In genomic region chr20:44606725-44607441, GRCh38 we compare ENCODE assay signal across 16 cellular contexts. TPM values are rescaled to one million over a fixed set of nuclear protein-coding genes. Genes with fewer than 3 reads are reported as not detected.
A peak's percentile ranks its signal among the peaks of the same experiment; 100 is the strongest.
DNase-seq lines count a peak whose midpoint lies in the region; ATAC-seq and TF ChIP-seq lines count a peak whose summit lies in the region.
"Had no signal": no experiment of that assay in that cellular context is flagged by ENCODE, and none has a peak within 500 bp of the region (broad histone marks: within the 10 kb centered on the region; RNA-seq: fewer than 3 reads in every experiment).

No MANE protein-coding gene starts in this region.

- H3K4me1 Mint-ChIP-seq in stimulated activated naive B cell treated with anti-CD40 and anti-IgM and Interleukin-4, amounts not matched to agents 10 μg/mL and 1 μg/mL and 100 μg/mL, for 72 hours = peaks cover 20 to 45% of the 10 kb centered on the region in 2 donors
- peaks cover 22% of the 10 kb centered on the region for H3K4me1 Mint-ChIP-seq in nephron progenitor cell

- no peaks in the 10 kb centered on the region for H3K27me3 ChIP-seq in left ventricle myocardium inferior (ENCODE audit: low read depth)
- H3K27me3 ChIP-seq in OCI-LY3 (ENCODE audit: low read depth, low read length) = no peaks in the 10 kb centered on the region
- H3K27me3 ChIP-seq in SJCRH30 = no peaks in the 10 kb centered on the region
- H3K27me3 ChIP-seq: BLaER1 had no signal

- no peak overlapping the region for H3K9ac ChIP-seq in OCI-LY3 (ENCODE audit: low read length)
- H3K9ac ChIP-seq: BLaER1 had no signal

- no peak for TF ChIP-seq CTCF in left ventricle myocardium inferior (IDR thresholded peaks at IDR 0.05; ENCODE audit: borderline replicate concordance)
- no peak for TF ChIP-seq CTCF in OCI-LY3 (IDR thresholded peaks at IDR 0.05; ENCODE audit: low read depth, low read length)
- no peak for TF ChIP-seq CTCF in mucosa of descending colon (IDR thresholded peaks at IDR 0.05)
- no peak for TF ChIP-seq CTCF in nephron progenitor cell (IDR thresholded peaks at IDR 0.05)

- peak overlapping the region; percentile 60 for H3K27ac Mint-ChIP-seq in stimulated activated naive B cell treated with anti-CD40 and anti-IgM and Interleukin-4, amounts not matched to agents 10 μg/mL and 1 μg/mL and 100 μg/mL, for 72 hours
- H3K27ac Mint-ChIP-seq in nephron progenitor cell = no peak overlapping the region
- H3K27ac Mint-ChIP-seq: HFFc6 had no signal

- peak overlapping the region; percentile 24 for H3K27ac ChIP-seq in left ventricle myocardium inferior (replicated peaks)
- H3K27ac ChIP-seq in OCI-LY3 (ENCODE audit: low read length) = peak overlapping the region; percentile 29
- no peak overlapping the region for H3K27ac ChIP-seq in SJCRH30
- H3K27ac ChIP-seq: 22Rv1, BLaER1 had no signal

- H3K27me3 Mint-ChIP-seq in stimulated activated naive B cell treated with anti-CD40 and anti-IgM and Interleukin-4, amounts not matched to agents 10 μg/mL and 1 μg/mL and 100 μg/mL, for 72 hours = no peaks in the 10 kb centered on the region
- H3K27me3 Mint-ChIP-seq in nephron progenitor cell (ENCODE audit: low read depth, poor library complexity) = no peaks in the 10 kb centered on the region

- no peak for ATAC-seq in Right ventricle myocardium superior (ENCODE audit: poor library complexity)
- ATAC-seq in mucosa of descending colon = peak; percentile 77
- no peak for ATAC-seq in stimulated activated naive B cell treated with anti-CD40 and anti-IgM and Interleukin-4, amounts not matched to agents 10 μg/mL and 1 μg/mL and 100 μg/mL, for 72 hours (replicated peaks)

- H3K4me3 ChIP-seq in left ventricle myocardium inferior (no peak overlapping the region), OCI-LY3 (ENCODE audit: low read length) (no peak overlapping the region), mucosa of descending colon (no peak overlapping the region), SJCRH30 (no peak overlapping the region)
- H3K4me3 ChIP-seq: BLaER1 had no signal

- peaks cover 5% of the 10 kb centered on the region for H3K9me3 ChIP-seq in left ventricle myocardium inferior (replicated peaks)
- H3K9me3 ChIP-seq in OCI-LY3 (ENCODE audit: insufficient read depth, low read length) = no peaks in the 10 kb centered on the region
- no peaks in the 10 kb centered on the region for H3K9me3 ChIP-seq in mucosa of descending colon
- H3K9me3 ChIP-seq in SJCRH30 (replicated peaks) = no peaks in the 10 kb centered on the region
- H3K9me3 ChIP-seq: BLaER1 had no signal

- no peak overlapping the region for H2AFZ ChIP-seq in OCI-LY3 (ENCODE audit: low read depth, low read length)

- no peak for DNase-seq in left ventricle myocardium inferior
- no peak for DNase-seq in Right ventricle myocardium superior
- DNase-seq in mucosa of descending colon = peak in 1 of 3 donors; percentile 32
- DNase-seq in stimulated activated naive B cell treated with anti-CD40 and anti-IgM and Interleukin-4, amounts not matched to agents 10 μg/mL and 1 μg/mL and 100 μg/mL, for 72 hours = no peak
- no peak for DNase-seq in nephron progenitor cell
- no peak for DNase-seq in SJCRH30
- DNase-seq in NCI-H526 (lab: John Stamatoyannopoulos, UW) = no peak
- DNase-seq: Caco-2; CD8-positive, alpha-beta memory T cell; DND-41; GDM1; HCEC 1CT; HFFc6 had no signal

- no peak overlapping the region for H3K4me3 Mint-ChIP-seq in stimulated activated naive B cell treated with anti-CD40 and anti-IgM and Interleukin-4, amounts not matched to agents 10 μg/mL and 1 μg/mL and 100 μg/mL, for 72 hours
- no peak overlapping the region for H3K4me3 Mint-ChIP-seq in nephron progenitor cell
- H3K4me3 Mint-ChIP-seq: CD8-positive, alpha-beta memory T cell; HFFc6 had no signal

- H3K9me3 Mint-ChIP-seq in stimulated activated naive B cell treated with anti-CD40 and anti-IgM and Interleukin-4, amounts not matched to agents 10 μg/mL and 1 μg/mL and 100 μg/mL, for 72 hours = no peaks in the 10 kb centered on the region
- no peaks in the 10 kb centered on the region for H3K9me3 Mint-ChIP-seq in nephron progenitor cell
- H3K9me3 Mint-ChIP-seq: HFFc6 had no signal

- H3K4me1 ChIP-seq in left ventricle myocardium inferior (peaks cover 80% of the 10 kb centered on the region), OCI-LY3 (ENCODE audit: low read length) (peaks cover 16% of the 10 kb centered on the region), mucosa of descending colon (ENCODE audit: low read depth) (peaks cover 19% of the 10 kb centered on the region), SJCRH30 (no peaks in the 10 kb centered on the region; the same call in 1 of the 2 replicates)

- peaks cover 27 to 28% of the 10 kb centered on the region in 2 donors for H3K36me3 Mint-ChIP-seq in stimulated activated naive B cell treated with anti-CD40 and anti-IgM and Interleukin-4, amounts not matched to agents 10 μg/mL and 1 μg/mL and 100 μg/mL, for 72 hours
- peaks cover 13% of the 10 kb centered on the region for H3K36me3 Mint-ChIP-seq in nephron progenitor cell (ENCODE audit: low read depth)
- H3K36me3 Mint-ChIP-seq: CD8-positive, alpha-beta memory T cell had no signal

- H3K4me2 ChIP-seq in OCI-LY3 (ENCODE audit: low read length) = no peak overlapping the region
- H3K4me2 ChIP-seq: BLaER1 had no signal

- peaks cover 100% of the 10 kb centered on the region for H3K79me2 ChIP-seq in OCI-LY3 (ENCODE audit: low read length)

- peaks cover 7% of the 10 kb centered on the region for H3K36me3 ChIP-seq in left ventricle myocardium inferior
- peaks cover 71% of the 10 kb centered on the region for H3K36me3 ChIP-seq in OCI-LY3 (replicated peaks; ENCODE audit: low read depth, low read length)
- H3K36me3 ChIP-seq in mucosa of descending colon (ENCODE audit: low read depth) = no peaks in the 10 kb centered on the region
- H3K36me3 ChIP-seq in SJCRH30 = no peaks in the 10 kb centered on the region
- H3K36me3 ChIP-seq: BLaER1 had no signal

- intact Hi-C loops in left ventricle myocardium inferior (cut with micrococcal nuclease) (no loop called here), Right ventricle myocardium superior (cut with DNase I) (no loop called here), mucosa of descending colon (cut with DNase I, micrococcal nuclease) (loop anchor here in 1 of 2 donors (10.0 kb wide), 2 partner anchors 72 to 212 kb away; no protein-coding TSS in a partner anchor)

- H4K20me1 ChIP-seq in OCI-LY3 (ENCODE audit: insufficient read depth, low read length) = peaks cover 93% of the 10 kb centered on the region
- H4K20me1 ChIP-seq: BLaER1 had no signal

RNA-seq across cellular contexts. Expression of gene PKIG, which starts 24.5 kb away (rescaled TPM):
- total RNA-seq in left ventricle myocardium inferior = 172 TPM
- total RNA-seq in Right ventricle myocardium superior = 180 TPM
- total RNA-seq in mucosa of descending colon = 100 to 1,000 TPM in 1 of 3 donors, 10 to 100 TPM in 2; 39.9 to 101 (median 42.4) TPM
- total RNA-seq in SJCRH30 (2014; rRNA removed; shearing (Covaris generic)) = 9.6 and 10.1 TPM in 2 replicates

RNA-seq across cellular contexts. Expression of gene ADA, which starts 44.6 kb away (rescaled TPM):
- total RNA-seq in left ventricle myocardium inferior (6.7 TPM), Right ventricle myocardium superior (8.9 TPM), mucosa of descending colon (1 to 10 TPM; 2.2 to 6.9 (median 5.9) TPM)
- 17.9 and 19.0 TPM in 2 replicates for total RNA-seq in SJCRH30 (2014; rRNA removed; shearing (Covaris generic))
